9 cellular contexts compared by ENCODE assay signal in the genomic region with DNA sequence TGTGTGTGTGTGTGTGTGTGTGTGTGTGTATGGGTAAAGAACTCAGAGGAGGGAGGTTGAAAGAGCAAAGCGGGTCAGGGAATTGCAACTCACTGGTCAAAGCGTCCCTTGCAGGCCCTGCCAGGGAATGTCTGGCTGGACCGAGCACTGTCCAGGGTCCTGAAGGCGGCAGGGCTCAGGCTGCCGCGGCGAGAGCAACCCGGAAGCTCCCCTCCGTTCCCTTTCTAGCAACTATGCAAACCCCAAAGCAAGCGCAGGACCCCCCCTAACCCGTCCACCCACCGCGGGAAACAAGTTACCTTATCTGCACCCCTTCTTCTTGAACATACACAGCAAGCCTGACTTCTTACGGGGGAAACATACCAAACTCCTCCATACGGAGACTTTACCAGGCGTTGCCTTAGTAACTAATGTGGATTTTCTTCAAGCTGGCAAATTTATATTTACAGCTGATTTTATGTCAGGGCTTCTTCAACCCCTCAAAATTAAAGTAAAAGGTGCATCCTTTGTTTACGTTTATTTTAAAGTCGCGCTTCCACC. TPM values are rescaled to one million over a fixed set of nuclear protein-coding genes. Genes with fewer than 3 reads are reported as not detected.
DNase-seq lines count a peak whose midpoint lies in the region; ATAC-seq and TF ChIP-seq lines count a peak whose summit lies in the region.
"Had no signal": no experiment of that assay in that cellular context is flagged by ENCODE, and none has a peak within 500 bp of the region (broad histone marks: within the 10 kb centered on the region; RNA-seq: fewer than 3 reads in every experiment).

No MANE protein-coding gene starts in this region.

- peaks cover 31 to 47% of the 10 kb centered on the region in 2 donors for H3K27me3 Mint-ChIP-seq in CD4-positive, alpha-beta memory T cell
- peaks cover 55% of the 10 kb centered on the region for H3K27me3 Mint-ChIP-seq in activated naive CD4-positive, alpha-beta T cell treated with anti-CD3 and anti-CD28 coated beads for 36 hours (ENCODE audit: low read depth)
- peaks cover 27% of the 10 kb centered on the region for H3K27me3 Mint-ChIP-seq in activated T-helper 1 cell treated with anti-CD3 and anti-CD28 coated beads, Interleukin-12 subunit alpha, Interleukin-12 subunit beta, Interleukin-2, Interleukin-4 antibody, amounts not matched to agents 30 ng/mL and 10 ng/mL and 1 ng/mL, durations not matched to agents 14 hours and 24 hours and 36 hours (ENCODE audit: insufficient read depth)

- peaks cover 0 to 29% (median 8%) of the 10 kb centered on the region in 4 donors for H3K4me1 Mint-ChIP-seq in CD4-positive, alpha-beta memory T cell
- peaks cover 9% of the 10 kb centered on the region for H3K4me1 Mint-ChIP-seq in activated naive CD4-positive, alpha-beta T cell treated with anti-CD3 and anti-CD28 coated beads for 36 hours (ENCODE audit: low read depth)
- no peaks in the 10 kb centered on the region for H3K4me1 Mint-ChIP-seq in activated T-helper 1 cell treated with anti-CD3 and anti-CD28 coated beads, Interleukin-12 subunit alpha, Interleukin-12 subunit beta, Interleukin-2, Interleukin-4 antibody, amounts not matched to agents 30 ng/mL and 10 ng/mL and 1 ng/mL, durations not matched to agents 14 hours and 24 hours and 36 hours (ENCODE audit: low read depth)
- H3K4me1 Mint-ChIP-seq: memory B cell had no signal

- no peaks in the 10 kb centered on the region for H3K79me1 ChIP-seq in trophoblast cell (ENCODE audit: low read length)

- CTCF ChIA-PET in CD4-positive, alpha-beta memory T cell (lab: Charles Lee; ENCODE audit: partially characterized antibody), result no interaction called here
- CTCF ChIA-PET in activated naive CD4-positive, alpha-beta T cell treated with anti-CD3 and anti-CD28 coated beads for 36 hours (lab: Charles Lee), result interaction anchor here (0.8 kb wide), 1 partner anchor 100 kb away, joined by 3 read pairs; no protein-coding TSS in a partner anchor

- H3K9me3 ChIP-seq in CD4-positive, alpha-beta memory T cell (ENCODE audit: control insufficient read depth in 1 of 2, low read length in 2 of 2), result no peaks in the 10 kb centered on the region
- H3K9me3 ChIP-seq in MG63, result no peaks in the 10 kb centered on the region
- no peaks in the 10 kb centered on the region for H3K9me3 ChIP-seq in cardiac muscle cell (ENCODE audit: low read depth)
- no peaks in the 10 kb centered on the region for H3K9me3 ChIP-seq in trophoblast cell (ENCODE audit: insufficient read depth, low read depth, low read length)
- H3K9me3 ChIP-seq in esophagus squamous epithelium, result no peaks in the 10 kb centered on the region

- H3K9ac ChIP-seq in trophoblast cell (ENCODE audit: low read length), result no peak overlapping the region

- POLR2A ChIA-PET in CD4-positive, alpha-beta memory T cell (lab: Charles Lee; ENCODE audit: partially characterized antibody), result no interaction called here

- no peaks in the 10 kb centered on the region for H3K79me2 ChIP-seq in trophoblast cell (ENCODE audit: control insufficient read depth, insufficient read depth, low read length, poor library complexity)

- TF ChIP-seq POLR2A in esophagus squamous epithelium (IDR thresholded peaks at IDR 0.05), result no peak

- H2AK5ac ChIP-seq in trophoblast cell (ENCODE audit: low read length), result no peak overlapping the region

- peak overlapping the region in 2 of 8 donors; percentile 46 to 54 for H3K4me3 Mint-ChIP-seq in CD4-positive, alpha-beta memory T cell
- no peak overlapping the region for H3K4me3 Mint-ChIP-seq in activated naive CD4-positive, alpha-beta T cell treated with anti-CD3 and anti-CD28 coated beads for 36 hours
- no peak overlapping the region for H3K4me3 Mint-ChIP-seq in activated T-helper 1 cell treated with anti-CD3 and anti-CD28 coated beads, Interleukin-12 subunit alpha, Interleukin-12 subunit beta, Interleukin-2, Interleukin-4 antibody, amounts not matched to agents 30 ng/mL and 10 ng/mL and 1 ng/mL, durations not matched to agents 14 hours and 24 hours and 36 hours
- H3K4me3 Mint-ChIP-seq: memory B cell had no signal

- no peak overlapping the region for H3K14ac ChIP-seq in trophoblast cell (ENCODE audit: low read length)

- no peak overlapping the region for H3K23ac ChIP-seq in trophoblast cell (ENCODE audit: low read length)

- no peaks in the 10 kb centered on the region for H3K4me1 ChIP-seq in CD4-positive, alpha-beta memory T cell (ENCODE audit: insufficient read depth, low read length)
- no peaks in the 10 kb centered on the region for H3K4me1 ChIP-seq in cardiac muscle cell (ENCODE audit: low read depth)
- peaks cover 2 to 6% of the 10 kb centered on the region in 2 experiments for H3K4me1 ChIP-seq in trophoblast cell (ENCODE audit: control insufficient read depth in 1 of 2, insufficient read depth in 2 of 2, low read length in 2 of 2)
- H3K4me1 ChIP-seq in esophagus squamous epithelium, result no peaks in the 10 kb centered on the region

- no peak overlapping the region for H3K18ac ChIP-seq in trophoblast cell (ENCODE audit: low read length)

- no peak overlapping the region for H3K27ac Mint-ChIP-seq in CD4-positive, alpha-beta memory T cell
- no peak overlapping the region for H3K27ac Mint-ChIP-seq in activated naive CD4-positive, alpha-beta T cell treated with anti-CD3 and anti-CD28 coated beads for 36 hours
- H3K27ac Mint-ChIP-seq in activated T-helper 1 cell treated with anti-CD3 and anti-CD28 coated beads, Interleukin-12 subunit alpha, Interleukin-12 subunit beta, Interleukin-2, Interleukin-4 antibody, amounts not matched to agents 30 ng/mL and 10 ng/mL and 1 ng/mL, durations not matched to agents 14 hours and 24 hours and 36 hours, result no peak overlapping the region
- H3K27ac Mint-ChIP-seq: memory B cell had no signal

- H3K36me3 ChIP-seq in CD4-positive, alpha-beta memory T cell (ENCODE audit: insufficient read depth, low read length), result no peaks in the 10 kb centered on the region
- H3K36me3 ChIP-seq in MG63 (no peaks in the 10 kb centered on the region), cardiac muscle cell (no peaks in the 10 kb centered on the region), trophoblast cell (ENCODE audit: control insufficient read depth in 1 of 2, insufficient read depth in 2 of 2, low read length in 2 of 2) (no peaks in the 10 kb centered on the region), esophagus squamous epithelium (no peaks in the 10 kb centered on the region)

- WGBS in trophoblast cell (ENCODE audit: extremely low coverage, insufficient coverage, insufficient read length), result no CpG with 5 or more reads among the region's 19 CpGs
- 6 to 11% methylated on average over 19 of the region's 19 CpGs for WGBS in esophagus squamous epithelium, 2 donors

- H2BK120ac ChIP-seq in trophoblast cell (ENCODE audit: insufficient read depth, low read length, poor library complexity), result no peak overlapping the region

- H4K91ac ChIP-seq in trophoblast cell (ENCODE audit: low read depth, low read length), result no peak overlapping the region

- TF ChIP-seq CTCF in cardiac muscle cell (IDR thresholded peaks at IDR 0.05; ENCODE audit: low read depth, low read length) (no peak), esophagus squamous epithelium (IDR thresholded peaks at IDR 0.05) (no peak)

- peak overlapping the region; percentile 47 for H2AFZ ChIP-seq in trophoblast cell (ENCODE audit: insufficient read depth, low read length, poor library complexity)

- no peak overlapping the region for H4K8ac ChIP-seq in trophoblast cell (ENCODE audit: low read depth, low read length)

- H3K27ac ChIP-seq in CD4-positive, alpha-beta memory T cell (ENCODE audit: low read depth, low read length), result no peak overlapping the region
- H3K27ac ChIP-seq in cardiac muscle cell (no peak overlapping the region), trophoblast cell (ENCODE audit: low read depth, low read length) (no peak overlapping the region), esophagus squamous epithelium (no peak overlapping the region)

- no peak overlapping the region for H2BK5ac ChIP-seq in trophoblast cell (ENCODE audit: low read depth, low read length, poor library complexity)

- intact Hi-C loops in CD4-positive, alpha-beta memory T cell (cut with micrococcal nuclease), result no loop called here
- intact Hi-C loops in activated naive CD4-positive, alpha-beta T cell treated with anti-CD3 and anti-CD28 coated beads for 36 hours (cut with micrococcal nuclease), result no loop called here
- intact Hi-C loops in esophagus squamous epithelium (cut with DNase I), result no loop called here
- intact Hi-C loops in activated T-helper 1 cell treated with anti-CD3 and anti-CD28 coated beads, Interleukin-12 subunit alpha, Interleukin-12 subunit beta, Interleukin-2, Interleukin-4 antibody, amounts not matched to agents 30 ng/mL and 10 ng/mL and 1 ng/mL, durations not matched to agents 14 hours and 24 hours and 36 hours (cut with micrococcal nuclease), result loop anchor here (1.0 kb wide), 1 partner anchor 64 kb away; a partner anchor contains a TSS

- ATAC-seq in GM21367 (IDR thresholded peaks at IDR 0.05; ENCODE audit: unreplicated experiment), result peak; percentile 77

- peak; percentile 15 to 23 (median 18) for DNase-seq in CD4-positive, alpha-beta memory T cell
- peak; percentile 57 for DNase-seq in MG63
- peak; percentile 51 for DNase-seq in activated naive CD4-positive, alpha-beta T cell treated with anti-CD3 and anti-CD28 coated beads for 36 hours
- peak; percentile 75 to 87 for DNase-seq in cardiac muscle cell (ENCODE audit: low read depth in 1 of 2, low spot score in 1 of 2)
- peak; percentile 48 to 80 for DNase-seq in trophoblast cell
- DNase-seq in esophagus squamous epithelium (lab: John Stamatoyannopoulos, UW), result no peak
- DNase-seq in activated T-helper 1 cell treated with anti-CD3 and anti-CD28 coated beads, Interleukin-12 subunit alpha, Interleukin-12 subunit beta, Interleukin-2, Interleukin-4 antibody, amounts not matched to agents 30 ng/mL and 10 ng/mL and 1 ng/mL, durations not matched to agents 14 hours and 24 hours and 36 hours (ENCODE audit: low spot score), result no peak

- H3K4ac ChIP-seq in trophoblast cell (ENCODE audit: low read depth, low read length), result no peak overlapping the region

- no peaks in the 10 kb centered on the region for H3K36me3 Mint-ChIP-seq in CD4-positive, alpha-beta memory T cell
- H3K36me3 Mint-ChIP-seq in activated naive CD4-positive, alpha-beta T cell treated with anti-CD3 and anti-CD28 coated beads for 36 hours (ENCODE audit: low read depth), result no peaks in the 10 kb centered on the region
- H3K36me3 Mint-ChIP-seq in activated T-helper 1 cell treated with anti-CD3 and anti-CD28 coated beads, Interleukin-12 subunit alpha, Interleukin-12 subunit beta, Interleukin-2, Interleukin-4 antibody, amounts not matched to agents 30 ng/mL and 10 ng/mL and 1 ng/mL, durations not matched to agents 14 hours and 24 hours and 36 hours (ENCODE audit: low read depth), result no peaks in the 10 kb centered on the region
- H3K36me3 Mint-ChIP-seq: memory B cell had no signal

- H3K4me2 ChIP-seq in trophoblast cell (ENCODE audit: low read length), result peak overlapping the region; percentile 63

- no peak overlapping the region for H4K12ac ChIP-seq in trophoblast cell (ENCODE audit: low read depth, low read length)

- H3K9me3 Mint-ChIP-seq in CD4-positive, alpha-beta memory T cell, result peaks cover 0 to 22% (median 6%) of the 10 kb centered on the region in 8 donors
- H3K9me3 Mint-ChIP-seq in activated naive CD4-positive, alpha-beta T cell treated with anti-CD3 and anti-CD28 coated beads for 36 hours, result no peaks in the 10 kb centered on the region
- H3K9me3 Mint-ChIP-seq in activated T-helper 1 cell treated with anti-CD3 and anti-CD28 coated beads, Interleukin-12 subunit alpha, Interleukin-12 subunit beta, Interleukin-2, Interleukin-4 antibody, amounts not matched to agents 30 ng/mL and 10 ng/mL and 1 ng/mL, durations not matched to agents 14 hours and 24 hours and 36 hours, result no peaks in the 10 kb centered on the region

- H2BK12ac ChIP-seq in trophoblast cell (ENCODE audit: low read length), result no peak overlapping the region

- H3K27me3 ChIP-seq in CD4-positive, alpha-beta memory T cell (ENCODE audit: insufficient read depth, low read length), result peaks cover 18% of the 10 kb centered on the region
- peaks cover 27% of the 10 kb centered on the region for H3K27me3 ChIP-seq in MG63
- H3K27me3 ChIP-seq in cardiac muscle cell, result peaks cover 63% of the 10 kb centered on the region
- H3K27me3 ChIP-seq in trophoblast cell (ENCODE audit: insufficient read depth, low read length), result no peaks in the 10 kb centered on the region
- peaks cover 0 to 50% (median 5%) of the 10 kb centered on the region in 4 donors for H3K27me3 ChIP-seq in esophagus squamous epithelium

- H3K4me3 ChIP-seq in CD4-positive, alpha-beta memory T cell (ENCODE audit: low read length in 2 of 2), result no peak overlapping the region
- H3K4me3 ChIP-seq in MG63 (no peak overlapping the region), cardiac muscle cell (peak overlapping the region; percentile 5), trophoblast cell (ENCODE audit: low read depth, low read length) (no peak overlapping the region), esophagus squamous epithelium (peak overlapping the region in 1 of 4 donors; percentile 23)

RNA-seq across cellular contexts. Expression of a gene that starts 0.5 kb away (rescaled TPM):
- total RNA-seq in CD4-positive, alpha-beta memory T cell, result not detected
- not detected for polyA plus RNA-seq in CD4-positive, alpha-beta memory T cell
- 0.05 and 0.20 TPM in 2 replicates for total RNA-seq in MG63 (2014; rRNA removed; shearing (Covaris generic); ENCODE audit: low replicate concordance)
- not detected for total RNA-seq in activated naive CD4-positive, alpha-beta T cell treated with anti-CD3 and anti-CD28 coated beads for 36 hours
- total RNA-seq in cardiac muscle cell, result 0.42 and 0.54 TPM in 2 replicates
- polyA plus RNA-seq in cardiac muscle cell, result 0.35 TPM in 1 of 2 replicates, not detected in the other
- 0.14 and 0.15 TPM in 2 replicates for polyA plus RNA-seq in trophoblast cell (2013)
- not detected for total RNA-seq in esophagus squamous epithelium
- total RNA-seq in activated T-helper 1 cell treated with anti-CD3 and anti-CD28 coated beads, Interleukin-12 subunit alpha, Interleukin-12 subunit beta, Interleukin-2, Interleukin-4 antibody, amounts not matched to agents 30 ng/mL and 10 ng/mL and 1 ng/mL, durations not matched to agents 14 hours and 24 hours and 36 hours, result not detected in 2 replicates

Comparison
In these comparisons a context has a peak if more than half of its experiments do, and no peak if none do; other contexts are left out.
1. DNase-seq: peak in CD4-positive, alpha-beta memory T cell (5 of 5), MG63 (single experiment), activated naive CD4-positive, alpha-beta T cell treated with anti-CD3 and anti-CD28 coated beads for 36 hours (single experiment), cardiac muscle cell (2 of 2) and trophoblast cell (2 of 2); none in esophagus squamous epithelium (single experiment) and activated T-helper 1 cell treated with anti-CD3 and anti-CD28 coated beads, Interleukin-12 subunit alpha, Interleukin-12 subunit beta, Interleukin-2, Interleukin-4 antibody, amounts not matched to agents 30 ng/mL and 10 ng/mL and 1 ng/mL, durations not matched to agents 14 hours and 24 hours and 36 hours (single experiment).